ENCODE assay signal across 12 cellular contexts in the genomic region with DNA sequence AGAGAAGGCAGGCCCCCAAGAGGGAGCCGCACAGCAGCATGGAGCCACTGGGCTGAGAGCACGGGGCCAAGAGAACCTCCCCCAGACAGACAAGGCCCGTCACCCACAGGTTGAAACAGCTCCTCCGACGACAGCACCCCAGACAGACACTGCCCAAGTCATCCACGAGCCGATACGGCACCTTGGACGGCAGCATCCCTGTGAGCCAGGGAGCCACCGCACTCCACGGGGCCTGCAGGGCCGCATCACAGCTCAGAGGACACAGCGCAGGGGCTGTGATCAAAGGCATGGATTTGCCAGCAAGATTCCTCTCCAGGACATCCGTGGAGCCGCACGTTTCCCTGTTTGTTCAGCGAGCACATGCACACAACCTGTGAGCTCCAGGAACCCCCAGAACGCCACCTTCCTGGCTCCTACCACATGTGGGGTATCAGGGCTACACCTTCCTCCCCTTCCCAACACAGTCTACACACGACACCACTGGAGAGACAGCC. TPM values are rescaled to one million over a fixed set of nuclear protein-coding genes. Genes with fewer than 3 reads are reported as not detected.
DNase-seq lines count a peak whose midpoint lies in the region; ATAC-seq and TF ChIP-seq lines count a peak whose summit lies in the region.
"Had no signal": no experiment of that assay in that cellular context is flagged by ENCODE, and none has a peak within 500 bp of the region (broad histone marks: within the 10 kb centered on the region; RNA-seq: fewer than 3 reads in every experiment).

No MANE protein-coding gene starts in this region.

- no peaks in the 10 kb centered on the region for H3K9me3 Mint-ChIP-seq in activated CD4-positive, alpha-beta T cell treated with anti-CD3 and anti-CD28 coated beads, Interleukin-2, amount 10 ng/mL, durations not matched to agents 24 days and 14 days
- no peaks in the 10 kb centered on the region for H3K9me3 Mint-ChIP-seq in activated T-cell treated with anti-CD3 and anti-CD28 coated beads, Interleukin-2, amount 50 U/mL, for 4 hours

- H3K36me3 ChIP-seq in right atrium auricular region: peaks cover 9% of the 10 kb centered on the region
- H3K36me3 ChIP-seq in skeletal muscle tissue (ENCODE audit: control insufficient read depth in 3 of 3, insufficient read depth in 3 of 3, low read length in 3 of 3): peaks cover 7 to 9% (median 8%) of the 10 kb centered on the region in 3 donors

- peak overlapping the region in 2 of 3 donors; percentile 53 to 93 for H3K9ac ChIP-seq in skeletal muscle tissue (ENCODE audit: low read depth in 1 of 3, low read length in 3 of 3)

- H3K9me3 ChIP-seq in right atrium auricular region: no peaks in the 10 kb centered on the region
- no peaks in the 10 kb centered on the region for H3K9me3 ChIP-seq in skeletal muscle tissue (ENCODE audit: control insufficient read depth in 3 of 3, low read length in 3 of 3)
- H3K9me3 ChIP-seq: tibial nerve had no signal

- H3K4me1 ChIP-seq in right atrium auricular region (peaks cover 0 to 68% of the 10 kb centered on the region in 2 donors), skeletal muscle tissue (ENCODE audit: control insufficient read depth in 3 of 3, insufficient read depth in 3 of 3, low read length in 3 of 3) (peaks cover 64 to 69% (median 66%) of the 10 kb centered on the region in 3 donors)

- H3K36me3 Mint-ChIP-seq in activated CD4-positive, alpha-beta T cell treated with anti-CD3 and anti-CD28 coated beads, Interleukin-2, amount 10 ng/mL, durations not matched to agents 24 days and 14 days (ENCODE audit: low read depth): peaks cover 21% of the 10 kb centered on the region
- H3K36me3 Mint-ChIP-seq in activated T-cell treated with anti-CD3 and anti-CD28 coated beads, Interleukin-2, amount 50 U/mL, for 4 hours (ENCODE audit: insufficient read depth): peaks cover 2% of the 10 kb centered on the region

- H3K4me1 Mint-ChIP-seq in activated CD4-positive, alpha-beta T cell treated with anti-CD3 and anti-CD28 coated beads, Interleukin-2, amount 10 ng/mL, durations not matched to agents 24 days and 14 days: peaks cover 28% of the 10 kb centered on the region
- H3K4me1 Mint-ChIP-seq in activated T-cell treated with anti-CD3 and anti-CD28 coated beads, Interleukin-2, amount 50 U/mL, for 4 hours (ENCODE audit: low read depth): peaks cover 55% of the 10 kb centered on the region

- no peaks in the 10 kb centered on the region for H3K27me3 ChIP-seq in right atrium auricular region
- no peaks in the 10 kb centered on the region for H3K27me3 ChIP-seq in skeletal muscle tissue (ENCODE audit: control insufficient read depth in 3 of 3, insufficient read depth in 3 of 3, low read length in 3 of 3)
- H3K27me3 ChIP-seq: hepatocyte, tibial nerve had no signal

- peak overlapping the region in 1 of 2 donors; percentile 1 for H3K4me3 ChIP-seq in right atrium auricular region
- peak overlapping the region in 2 of 3 donors; percentile 22 to 80 for H3K4me3 ChIP-seq in skeletal muscle tissue (ENCODE audit: low read length in 3 of 3)
- H3K4me3 ChIP-seq: hepatocyte had no signal

- H3K27ac ChIP-seq in right atrium auricular region (peak overlapping the region; percentile 92 to 98), skeletal muscle tissue (ENCODE audit: low read depth, low read length) (no peak overlapping the region)
- H3K27ac ChIP-seq: hepatocyte had no signal

- intact Hi-C loops in activated CD4-positive, alpha-beta T cell treated with anti-CD3 and anti-CD28 coated beads, Interleukin-2, amount 10 ng/mL, durations not matched to agents 24 days and 14 days (cut with micrococcal nuclease): loop anchor here (5.0 kb wide), 3 partner anchors 113 to 908 kb away; a partner anchor contains a TSS

- TF ChIP-seq CTCF in right atrium auricular region (IDR thresholded peaks at IDR 0.05): no peak

- ATAC-seq in activated T-cell treated with anti-CD3 and anti-CD28 coated beads, Interleukin-2, amount 50 U/mL, for 4 hours: no peak
- ATAC-seq in HG03457 (IDR thresholded peaks at IDR 0.05; ENCODE audit: unreplicated experiment): no peak

- peak overlapping the region; percentile 55 for H3K4me3 Mint-ChIP-seq in activated CD4-positive, alpha-beta T cell treated with anti-CD3 and anti-CD28 coated beads, Interleukin-2, amount 10 ng/mL, durations not matched to agents 24 days and 14 days
- H3K4me3 Mint-ChIP-seq in activated T-cell treated with anti-CD3 and anti-CD28 coated beads, Interleukin-2, amount 50 U/mL, for 4 hours: peak overlapping the region; percentile 56

- DNase-seq in activated CD4-positive, alpha-beta T cell treated with anti-CD3 and anti-CD28 coated beads, Interleukin-2, amount 10 ng/mL, durations not matched to agents 24 days and 14 days: no peak
- no peak for DNase-seq in activated CD4-positive, alpha-beta T cell treated with anti-CD3 and anti-CD28 coated beads, Interleukin-2, amount 50 U/mL, for 1 hour
- DNase-seq in activated T-cell treated with anti-CD3 and anti-CD28 coated beads, Interleukin-2, amount 50 U/mL, for 4 hours: no peak
- DNase-seq in right atrium auricular region (ENCODE audit: low spot score): no peak
- DNase-seq in GF-D8 (lab: John Stamatoyannopoulos, UW): no peak
- DNase-seq in nucleus accumbens (lab: John Stamatoyannopoulos, UW): no peak
- DNase-seq: cortex of kidney, NCI-H2171 had no signal

- H3K27ac Mint-ChIP-seq in activated CD4-positive, alpha-beta T cell treated with anti-CD3 and anti-CD28 coated beads, Interleukin-2, amount 10 ng/mL, durations not matched to agents 24 days and 14 days: peak overlapping the region; percentile 70

- H3K27me3 Mint-ChIP-seq in activated CD4-positive, alpha-beta T cell treated with anti-CD3 and anti-CD28 coated beads, Interleukin-2, amount 10 ng/mL, durations not matched to agents 24 days and 14 days: no peaks in the 10 kb centered on the region
- no peaks in the 10 kb centered on the region for H3K27me3 Mint-ChIP-seq in activated T-cell treated with anti-CD3 and anti-CD28 coated beads, Interleukin-2, amount 50 U/mL, for 4 hours (ENCODE audit: low read depth)

RNA-seq across cellular contexts. Expression of a gene that starts 3.9 kb away (rescaled TPM):
- 190 and 200 TPM in 2 replicates for total RNA-seq in activated CD4-positive, alpha-beta T cell treated with anti-CD3 and anti-CD28 coated beads, Interleukin-2, amount 10 ng/mL, durations not matched to agents 24 days and 14 days
- 100 to 1,000 TPM; 166 to 186 (median 177) TPM for total RNA-seq in activated T-cell treated with anti-CD3 and anti-CD28 coated beads, Interleukin-2, amount 50 U/mL, for 4 hours
- total RNA-seq in right atrium auricular region: 100 to 1,000 TPM; 104 to 140 TPM
- 109 TPM for total RNA-seq in skeletal muscle tissue

RNA-seq across cellular contexts. Expression of a gene that starts 44.7 kb away (rescaled TPM):
- total RNA-seq in activated CD4-positive, alpha-beta T cell treated with anti-CD3 and anti-CD28 coated beads, Interleukin-2, amount 10 ng/mL, durations not matched to agents 24 days and 14 days: 61.3 and 62.6 TPM in 2 replicates
- total RNA-seq in activated T-cell treated with anti-CD3 and anti-CD28 coated beads, Interleukin-2, amount 50 U/mL, for 4 hours: 10 to 100 TPM; 61.9 to 66.9 (median 65.3) TPM
- total RNA-seq in right atrium auricular region: 10 to 100 TPM; 46.0 to 51.7 TPM
- 24.5 TPM for total RNA-seq in skeletal muscle tissue
